In the genomic region with DNA sequence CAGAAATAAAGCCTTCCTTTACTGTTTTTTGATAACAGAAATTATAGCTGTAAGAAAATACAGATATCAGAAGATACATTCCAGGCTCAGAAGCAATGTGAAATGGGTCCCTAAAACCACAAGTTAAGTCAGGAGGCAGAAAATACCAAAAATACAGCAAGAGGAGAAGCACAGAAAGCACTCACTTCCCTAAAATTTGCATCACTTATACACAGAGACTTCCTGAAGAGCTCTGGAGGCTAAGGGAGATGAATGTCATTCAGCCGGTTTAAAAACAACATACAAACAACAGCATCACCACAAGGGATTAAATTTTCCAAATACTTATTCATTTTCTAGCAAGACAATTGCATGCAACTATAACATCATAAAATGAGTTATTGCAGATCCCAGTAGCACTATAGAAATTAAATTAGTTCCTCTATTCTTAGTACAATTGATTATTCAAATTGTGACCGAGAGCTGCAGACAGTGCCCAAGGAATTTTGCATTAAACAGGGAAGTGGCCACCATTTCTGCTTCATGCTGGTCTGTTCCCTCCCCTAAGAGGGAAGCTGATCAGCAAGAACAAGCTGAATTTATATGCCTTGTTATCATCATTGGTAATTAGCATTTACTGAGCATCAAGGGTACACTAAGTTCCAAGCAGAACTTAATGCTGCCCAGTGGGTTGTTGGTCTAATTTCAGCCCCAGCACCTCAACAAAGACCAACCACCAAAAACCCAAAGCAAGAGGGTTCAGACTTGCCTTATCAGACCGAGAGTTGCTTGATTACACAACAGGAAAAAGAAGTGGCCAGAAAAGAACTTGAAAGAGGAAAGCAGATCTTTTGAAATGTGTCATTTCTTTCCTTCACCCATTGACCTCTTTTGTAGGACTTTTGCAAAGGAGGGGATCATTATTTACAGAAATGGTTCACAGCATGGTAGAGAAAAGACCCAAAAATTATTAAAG, we compare ENCODE assay signal across 8 cellular contexts.
DNase-seq lines count a peak whose midpoint lies in the region; FAIRE-seq and TF ChIP-seq lines count a peak whose summit lies in the region.

No MANE protein-coding gene starts in this region.

- no peak overlapping the region for H3K4me2 ChIP-seq in H9 (ENCODE audit: insufficient read depth, insufficient read length, low read length)

- H3K27me3 Mint-ChIP-seq in H9 (ENCODE audit: low read depth) (no peaks in the 10 kb centered on the region), IgD-negative memory B cell (no peaks in the 10 kb centered on the region)

- H3K14ac ChIP-seq in H9 (ENCODE audit: insufficient read depth, low read length): no peak overlapping the region

- no peak overlapping the region for H4K5ac ChIP-seq in H9 (ENCODE audit: insufficient read length, low read depth, low read length)

- WGBS in H9 (ENCODE audit: extremely low coverage, insufficient read length, low lambda C conversion rate): no CpG with 5 or more reads among the region's 3 CpGs

- H2AFZ ChIP-seq in H9 (ENCODE audit: low read length): no peak overlapping the region

- H3K23ac ChIP-seq in H9 (ENCODE audit: insufficient read length, low read depth, low read length): no peak overlapping the region

- H3K36me3 Mint-ChIP-seq in H9 (ENCODE audit: insufficient read depth in 1 of 3, low read depth in 3 of 3) (peaks cover 0 to 4% (median 0%) of the 10 kb centered on the region in 3 experiments; a peak in 1 of 7 replicates), IgD-negative memory B cell (no peaks in the 10 kb centered on the region)

- H3K4me3 ChIP-seq in MG63 (no peak overlapping the region), uterus (no peak overlapping the region)

- no peak overlapping the region for H2BK5ac ChIP-seq in H9 (ENCODE audit: insufficient read length, low read length)

- no peak overlapping the region for H3K4ac ChIP-seq in H9 (ENCODE audit: low read depth, low read length)

- H3K4me3 Mint-ChIP-seq in H9: no peak overlapping the region
- peak overlapping the region in 3 of 4 donors; percentile 34 to 85 (median 78) for H3K4me3 Mint-ChIP-seq in IgD-negative memory B cell

- no peak overlapping the region for H3K56ac ChIP-seq in H9 (ENCODE audit: insufficient read length, low read depth, low read length)

- no peaks in the 10 kb centered on the region for H3K23me2 ChIP-seq in H9 (ENCODE audit: insufficient read length, low read depth, low read length, poor library complexity, severe bottlenecking)

- H3K4me1 ChIP-seq in H9 (ENCODE audit: insufficient read depth, low read length) (no peaks in the 10 kb centered on the region), uterus (no peaks in the 10 kb centered on the region)

- H4K20me1 ChIP-seq in H9 (ENCODE audit: control insufficient read depth, insufficient read depth, insufficient read length): no peaks in the 10 kb centered on the region

- peaks cover 9 to 14% of the 10 kb centered on the region in 2 experiments for H3K4me1 Mint-ChIP-seq in H9
- H3K4me1 Mint-ChIP-seq in IgD-negative memory B cell: peaks cover 11 to 16% (median 12%) of the 10 kb centered on the region in 3 donors

- TF ChIP-seq POLR2A in uterus (IDR thresholded peaks at IDR 0.05): no peak

- no peak overlapping the region for H2BK20ac ChIP-seq in H9 (ENCODE audit: low read depth, low read length, poor library complexity, severe bottlenecking)

- no peaks in the 10 kb centered on the region for H3K79me2 ChIP-seq in H9 (ENCODE audit: insufficient read depth, low read length)

- no peak overlapping the region for H2BK120ac ChIP-seq in H9 (ENCODE audit: low read depth, low read length, poor library complexity, severe bottlenecking)

- no peak overlapping the region for H2AK5ac ChIP-seq in H9 (ENCODE audit: insufficient read length, low read length)

- H3K18ac ChIP-seq in H9 (ENCODE audit: insufficient read length, low read depth, low read length): no peak overlapping the region

- intact Hi-C loops in uterus (cut with DNase I; ENCODE audit: low total_unique reads): no loop called here

- TF ChIP-seq CTCF in H9 (conservative IDR thresholded peaks at IDR 0.05): no peak
- TF ChIP-seq CTCF in uterus (IDR thresholded peaks at IDR 0.05): no peak

- no peaks in the 10 kb centered on the region for H3K27me3 ChIP-seq in H9 (ENCODE audit: insufficient read depth, low read length)
- H3K27me3 ChIP-seq in MG63: no peaks in the 10 kb centered on the region
- H3K27me3 ChIP-seq in uterus: no peaks in the 10 kb centered on the region

- no peak overlapping the region for H4K91ac ChIP-seq in H9 (ENCODE audit: insufficient read length, low read depth, low read length)

- H3K9me3 ChIP-seq in H9 (ENCODE audit: control insufficient read depth, low read depth, low read length) (no peaks in the 10 kb centered on the region), MG63 (peaks cover 3% of the 10 kb centered on the region), uterus (no peaks in the 10 kb centered on the region)

- H4K8ac ChIP-seq in H9 (replicated peaks; ENCODE audit: insufficient read length, low read depth, low read length): no peak overlapping the region

- DNase-seq in GM18507 (ENCODE audit: extremely low spot score, insufficient read length, low read depth) (peak; percentile 26), H9 (no peak), inferior parietal cortex (ENCODE audit: extremely low spot score) (peak; percentile 13), DMS53 treated with DMSO at 0.1 percent for 48 hours (lab: John Stamatoyannopoulos, UW; ENCODE audit: unreplicated experiment) (no peak), MG63 (no peak), DMS 273 treated with DMSO at 0.1 percent for 48 hours (lab: John Stamatoyannopoulos, UW) (no peak), uterus (no peak)

- peak overlapping the region; percentile 7 to 63 (median 10); a peak in 5 of 7 replicates for H3K27ac Mint-ChIP-seq in H9
- H3K27ac Mint-ChIP-seq in IgD-negative memory B cell: peak overlapping the region in 1 of 3 donors; percentile 28

- H2BK12ac ChIP-seq in H9 (ENCODE audit: insufficient read length, low read depth, low read length): no peak overlapping the region

- H2BK15ac ChIP-seq in H9 (ENCODE audit: low read depth, low read length): no peak overlapping the region

- H3K79me1 ChIP-seq in H9 (ENCODE audit: insufficient read depth, low read depth, low read length, poor library complexity, severe bottlenecking): no peaks in the 10 kb centered on the region

- H3K27ac ChIP-seq in H9 (ENCODE audit: insufficient read length, low read depth, low read length): no peak overlapping the region
- H3K27ac ChIP-seq in uterus: no peak overlapping the region

- H3T11ph ChIP-seq in H9 (ENCODE audit: low read length): no peak overlapping the region

- H3K9me3 Mint-ChIP-seq in H9: peaks cover 0 to 13% of the 10 kb centered on the region in 2 experiments; a peak in 3 of 5 replicates
- peaks cover 4 to 12% (median 9%) of the 10 kb centered on the region in 3 donors for H3K9me3 Mint-ChIP-seq in IgD-negative memory B cell

- no peaks in the 10 kb centered on the region for H3K36me3 ChIP-seq in MG63
- H3K36me3 ChIP-seq in uterus: no peaks in the 10 kb centered on the region

- H3K9ac ChIP-seq in H9 (ENCODE audit: extremely low read depth, insufficient read length, low read length): no peak overlapping the region

- FAIRE-seq in GM18507 (lab: Jason Lieb, UNC): peak; percentile 93

Comparison
In these comparisons a context has a peak if more than half of its experiments do, and no peak if none do; other contexts are left out.
1. DNase-seq: peak in GM18507 (single experiment) and inferior parietal cortex (single experiment); none in H9 (single experiment), DMS53 treated with DMSO at 0.1 percent for 48 hours (single experiment), MG63 (single experiment), DMS 273 treated with DMSO at 0.1 percent for 48 hours (single experiment) and uterus (0 of 2).
2. H3K4me3 Mint-ChIP-seq: peak in IgD-negative memory B cell (3 of 4); none in H9 (0 of 2).